1 cellular context compared by ENCODE assay signal in genomic region chr1:778451-779278, GRCh38.
TF ChIP-seq lines count a peak whose summit lies in the region.

No MANE protein-coding gene starts in this region.

TF ChIP-seq in HepG2, 621 proteins besides CTCF, POLR2A, EP300 and RAD21 (continued from another document and continues in another):
- TF ChIP-seq, protein P1, sequence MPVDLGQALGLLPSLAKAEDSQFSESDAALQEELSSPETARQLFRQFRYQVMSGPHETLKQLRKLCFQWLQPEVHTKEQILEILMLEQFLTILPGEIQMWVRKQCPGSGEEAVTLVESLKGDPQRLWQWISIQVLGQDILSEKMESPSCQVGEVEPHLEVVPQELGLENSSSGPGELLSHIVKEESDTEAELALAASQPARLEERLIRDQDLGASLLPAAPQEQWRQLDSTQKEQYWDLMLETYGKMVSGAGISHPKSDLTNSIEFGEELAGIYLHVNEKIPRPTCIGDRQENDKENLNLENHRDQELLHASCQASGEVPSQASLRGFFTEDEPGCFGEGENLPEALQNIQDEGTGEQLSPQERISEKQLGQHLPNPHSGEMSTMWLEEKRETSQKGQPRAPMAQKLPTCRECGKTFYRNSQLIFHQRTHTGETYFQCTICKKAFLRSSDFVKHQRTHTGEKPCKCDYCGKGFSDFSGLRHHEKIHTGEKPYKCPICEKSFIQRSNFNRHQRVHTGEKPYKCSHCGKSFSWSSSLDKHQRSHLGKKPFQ (CRISPR knock-in tag; IDR thresholded peaks at IDR 0.05; ENCODE audit: insufficient replicate concordance): peak; percentile 37
- TF ChIP-seq ZNF143 (CRISPR knock-in tag; IDR thresholded peaks at IDR 0.05) (peak; percentile 72), STAG1 (CRISPR knock-in tag; IDR thresholded peaks at IDR 0.05) (peak; percentile 49), ZNF788 (CRISPR knock-in tag; IDR thresholded peaks at IDR 0.05; ENCODE audit: borderline replicate concordance) (peak; percentile 76; the same call in 1 of the 2 replicates), SP2 (CRISPR knock-in tag; IDR thresholded peaks at IDR 0.05) (peak; percentile 65; the same call in 1 of the 2 replicates), CEBPG (CRISPR knock-in tag; IDR thresholded peaks at IDR 0.05) (0 out of 2 replicates have a peak, but pooled peaks have one; percentile 9), BRCA1 (CRISPR knock-in tag; IDR thresholded peaks at IDR 0.05) (peak; percentile 51; the same call in 1 of the 2 replicates), MAFK (conservative IDR thresholded peaks at IDR 0.05 in 1 of 2, IDR thresholded peaks at IDR 0.05 in 1 of 2; ENCODE audit: low read length in 2 of 2) (peak; percentile 84 to 95), MEIS2 (CRISPR knock-in tag; IDR thresholded peaks at IDR 0.05) (0 out of 2 replicates have a peak, but pooled peaks have one; percentile 46), THAP9 (CRISPR knock-in tag; IDR thresholded peaks at IDR 0.05; ENCODE audit: borderline replicate concordance) (0 out of 2 replicates have a peak, but pooled peaks have one; percentile 61), GLI4 (CRISPR knock-in tag; IDR thresholded peaks at IDR 0.05; ENCODE audit: borderline replicate concordance) (0 out of 2 replicates have a peak, but pooled peaks have one; percentile 56), ZNF451 (CRISPR knock-in tag; IDR thresholded peaks at IDR 0.05) (peak; percentile 47; the same call in 1 of the 2 replicates), NRL (CRISPR knock-in tag; IDR thresholded peaks at IDR 0.05; ENCODE audit: borderline replicate concordance) (peak; percentile 74; the same call in 1 of the 2 replicates), ZBTB14 (CRISPR knock-in tag; IDR thresholded peaks at IDR 0.05) (peak; percentile 61; the same call in 1 of the 2 replicates), ZNF619 (CRISPR knock-in tag; IDR thresholded peaks at IDR 0.05) (peak; percentile 68; the same call in 1 of the 2 replicates), DR1 (CRISPR knock-in tag; IDR thresholded peaks at IDR 0.05) (peak; percentile 79), ATF2 (CRISPR knock-in tag; IDR thresholded peaks at IDR 0.05) (peak; percentile 91), TAF1 (CRISPR knock-in tag; IDR thresholded peaks at IDR 0.05) (peak; percentile 84), HMGXB4 (CRISPR knock-in tag; IDR thresholded peaks at IDR 0.05; ENCODE audit: borderline replicate concordance in 1 of 2, low read depth in 1 of 2) (peak; percentile 81 to 82; a peak in 3 of 4 replicates), NFKB2 (CRISPR knock-in tag; IDR thresholded peaks at IDR 0.05; ENCODE audit: borderline replicate concordance) (peak; percentile 68; the same call in 1 of the 2 replicates), MXD4 (CRISPR knock-in tag; IDR thresholded peaks at IDR 0.05) (peak; percentile 74), MAX (IDR thresholded peaks at IDR 0.05) (peak; percentile 66), HOXA3 (CRISPR knock-in tag; IDR thresholded peaks at IDR 0.05) (peak; percentile 100), PHF21A (CRISPR knock-in tag; IDR thresholded peaks at IDR 0.05) (peak; percentile 60; the same call in 1 of the 2 replicates), NFYB (CRISPR knock-in tag; IDR thresholded peaks at IDR 0.05) (peak; percentile 90), ZBTB21 (CRISPR knock-in tag; IDR thresholded peaks at IDR 0.05) (peak; percentile 99), SPEN (CRISPR knock-in tag; IDR thresholded peaks at IDR 0.05; ENCODE audit: low read depth) (peak; percentile 77), KMT2B (CRISPR knock-in tag; IDR thresholded peaks at IDR 0.05) (peak; percentile 91), HNRNPL (IDR thresholded peaks at IDR 0.05; ENCODE audit: low read depth, low read length) (0 out of 2 replicates have a peak, but pooled peaks have one; percentile 35)
- TF ChIP-seq, protein P2, sequence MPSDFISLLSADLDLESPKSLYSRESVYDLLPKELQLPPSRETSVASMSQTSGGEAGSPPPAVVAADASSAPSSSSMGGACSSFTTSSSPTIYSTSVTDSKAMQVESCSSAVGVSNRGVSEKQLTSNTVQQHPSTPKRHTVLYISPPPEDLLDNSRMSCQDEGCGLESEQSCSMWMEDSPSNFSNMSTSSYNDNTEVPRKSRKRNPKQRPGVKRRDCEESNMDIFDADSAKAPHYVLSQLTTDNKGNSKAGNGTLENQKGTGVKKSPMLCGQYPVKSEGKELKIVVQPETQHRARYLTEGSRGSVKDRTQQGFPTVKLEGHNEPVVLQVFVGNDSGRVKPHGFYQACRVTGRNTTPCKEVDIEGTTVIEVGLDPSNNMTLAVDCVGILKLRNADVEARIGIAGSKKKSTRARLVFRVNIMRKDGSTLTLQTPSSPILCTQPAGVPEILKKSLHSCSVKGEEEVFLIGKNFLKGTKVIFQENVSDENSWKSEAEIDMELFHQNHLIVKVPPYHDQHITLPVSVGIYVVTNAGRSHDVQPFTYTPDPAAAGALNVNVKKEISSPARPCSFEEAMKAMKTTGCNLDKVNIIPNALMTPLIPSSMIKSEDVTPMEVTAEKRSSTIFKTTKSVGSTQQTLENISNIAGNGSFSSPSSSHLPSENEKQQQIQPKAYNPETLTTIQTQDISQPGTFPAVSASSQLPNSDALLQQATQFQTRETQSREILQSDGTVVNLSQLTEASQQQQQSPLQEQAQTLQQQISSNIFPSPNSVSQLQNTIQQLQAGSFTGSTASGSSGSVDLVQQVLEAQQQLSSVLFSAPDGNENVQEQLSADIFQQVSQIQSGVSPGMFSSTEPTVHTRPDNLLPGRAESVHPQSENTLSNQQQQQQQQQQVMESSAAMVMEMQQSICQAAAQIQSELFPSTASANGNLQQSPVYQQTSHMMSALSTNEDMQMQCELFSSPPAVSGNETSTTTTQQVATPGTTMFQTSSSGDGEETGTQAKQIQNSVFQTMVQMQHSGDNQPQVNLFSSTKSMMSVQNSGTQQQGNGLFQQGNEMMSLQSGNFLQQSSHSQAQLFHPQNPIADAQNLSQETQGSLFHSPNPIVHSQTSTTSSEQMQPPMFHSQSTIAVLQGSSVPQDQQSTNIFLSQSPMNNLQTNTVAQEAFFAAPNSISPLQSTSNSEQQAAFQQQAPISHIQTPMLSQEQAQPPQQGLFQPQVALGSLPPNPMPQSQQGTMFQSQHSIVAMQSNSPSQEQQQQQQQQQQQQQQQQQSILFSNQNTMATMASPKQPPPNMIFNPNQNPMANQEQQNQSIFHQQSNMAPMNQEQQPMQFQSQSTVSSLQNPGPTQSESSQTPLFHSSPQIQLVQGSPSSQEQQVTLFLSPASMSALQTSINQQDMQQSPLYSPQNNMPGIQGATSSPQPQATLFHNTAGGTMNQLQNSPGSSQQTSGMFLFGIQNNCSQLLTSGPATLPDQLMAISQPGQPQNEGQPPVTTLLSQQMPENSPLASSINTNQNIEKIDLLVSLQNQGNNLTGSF (CRISPR knock-in tag; IDR thresholded peaks at IDR 0.05): 0 out of 2 replicates have a peak, but pooled peaks have one; percentile 61
- TF ChIP-seq, protein P3, sequence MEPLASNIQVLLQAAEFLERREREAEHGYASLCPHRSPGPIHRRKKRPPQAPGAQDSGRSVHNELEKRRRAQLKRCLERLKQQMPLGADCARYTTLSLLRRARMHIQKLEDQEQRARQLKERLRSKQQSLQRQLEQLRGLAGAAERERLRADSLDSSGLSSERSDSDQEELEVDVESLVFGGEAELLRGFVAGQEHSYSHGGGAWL (CRISPR knock-in tag; IDR thresholded peaks at IDR 0.05): peak; percentile 81; the same call in 1 of the 2 replicates
- TF ChIP-seq, protein P4, sequence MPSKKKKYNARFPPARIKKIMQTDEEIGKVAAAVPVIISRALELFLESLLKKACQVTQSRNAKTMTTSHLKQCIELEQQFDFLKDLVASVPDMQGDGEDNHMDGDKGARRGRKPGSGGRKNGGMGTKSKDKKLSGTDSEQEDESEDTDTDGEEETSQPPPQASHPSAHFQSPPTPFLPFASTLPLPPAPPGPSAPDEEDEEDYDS (CRISPR knock-in tag; IDR thresholded peaks at IDR 0.05): peak; percentile 89
